ENCODE assay signal across 8 cellular contexts in genomic region chr16:715448-716249, GRCh38. TPM values are rescaled to one million over a fixed set of nuclear protein-coding genes. Genes with fewer than 3 reads are reported as not detected.
DNase-seq lines count a peak whose midpoint lies in the region; FAIRE-seq and TF ChIP-seq lines count a peak whose summit lies in the region.

No MANE protein-coding gene starts in this region.

- H3K4me3 ChIP-seq in HUES64 (ENCODE audit: low read length) = peak overlapping the region; percentile 66
- H3K4me3 ChIP-seq in astrocyte of the spinal cord (ENCODE audit: low read depth, low read length) = peak overlapping the region; percentile 47
- peak overlapping the region; percentile 29 for H3K4me3 ChIP-seq in lower leg skin (ENCODE audit: low read depth, poor library complexity, severe bottlenecking)
- peak overlapping the region; percentile 55 to 83 (median 68) for H3K4me3 ChIP-seq in transverse colon

- H3K36me3 ChIP-seq in HUES64 (ENCODE audit: insufficient read depth, low read length) (no peaks in the 10 kb centered on the region), transverse colon (no peaks in the 10 kb centered on the region)

- H3K27me3 Mint-ChIP-seq in activated naive CD4-positive, alpha-beta T cell treated with anti-CD3 and anti-CD28 coated beads, Interleukin-2, amount 50 U/mL, for 24 hours = peaks cover 4% of the 10 kb centered on the region

- H3K4me1 ChIP-seq in HUES64 (ENCODE audit: insufficient read depth, low read length) (peaks cover 18% of the 10 kb centered on the region; the same call in 1 of the 2 replicates), transverse colon (peaks cover 23 to 56% (median 44%) of the 10 kb centered on the region in 4 donors)

- no peak overlapping the region for H3K27ac Mint-ChIP-seq in activated naive CD4-positive, alpha-beta T cell treated with anti-CD3 and anti-CD28 coated beads, Interleukin-2, amount 50 U/mL, for 24 hours

- 4% methylated on average over 78 of the region's 79 CpGs for WGBS in HUES64
- WGBS in lower leg skin, 2 donors = 2 to 10% methylated on average over 3 to 44 of the region's 79 CpGs
- WGBS in transverse colon (ENCODE audit: low coverage in 1 of 2), 2 donors = 5% methylated on average over 15 of the region's 79 CpGs; no CpG with 5 or more reads in 1 of the 2 donors

- in situ Hi-C loops in astrocyte of the spinal cord (cut with HindIII; ENCODE audit: low sequenced_read_pairs) (no loop called here), transverse colon (cut with MboI; ENCODE audit: low pct_ligation_motif_present in 1 of 4, low pct_unique_long_range_greater_than_20kb in 1 of 4, low sequenced_read_pairs in 3 of 4) (loop anchor here in 1 of 4 donors (10.0 kb wide), 1 partner anchor 69 kb away; the partner anchor contains the start of genes CHTF18 and RPUSD1)

- no peak for TF ChIP-seq CTCF in astrocyte of the spinal cord (IDR thresholded peaks at IDR 0.05; ENCODE audit: low read depth, low read length)
- no peak for TF ChIP-seq CTCF in lower leg skin (IDR thresholded peaks at IDR 0.05)
- TF ChIP-seq CTCF in transverse colon (IDR thresholded peaks at IDR 0.05) = no peak

- H3K27ac ChIP-seq in HUES64 (ENCODE audit: low read depth, low read length) (no peak overlapping the region), transverse colon (peak overlapping the region in 3 of 4 donors; percentile 54 to 66 (median 58))

- H3K4me1 Mint-ChIP-seq in activated naive CD4-positive, alpha-beta T cell treated with anti-CD3 and anti-CD28 coated beads, Interleukin-2, amount 50 U/mL, for 24 hours = peaks cover 15% of the 10 kb centered on the region

- H3K9me3 ChIP-seq in HUES64 (ENCODE audit: insufficient read depth, low read depth, low read length) = no peaks in the 10 kb centered on the region
- H3K9me3 ChIP-seq in transverse colon = no peaks in the 10 kb centered on the region

- H3K27me3 ChIP-seq in HUES64 (ENCODE audit: insufficient read depth, low read length) (peaks cover 45% of the 10 kb centered on the region), transverse colon (peaks cover 46% of the 10 kb centered on the region)

- FAIRE-seq in GM19239 (lab: Jason Lieb, UNC) = no peak

- no peak for DNase-seq in activated naive CD4-positive, alpha-beta T cell treated with anti-CD3 and anti-CD28 coated beads, Interleukin-2, amount 50 U/mL, for 16 hours
- DNase-seq in astrocyte of the spinal cord (ENCODE audit: low read depth, low spot score) (no peak), lower leg skin (ENCODE audit: low spot score in 2 of 2) (no peak), transverse colon (no peak), GM19239 (ENCODE audit: insufficient read length, low spot score) (no peak), MV-4-11 (lab: John Stamatoyannopoulos, UW) (no peak)

- intact Hi-C loops in lower leg skin (cut with DNase I; ENCODE audit: low total_unique reads) = loop anchor here (10.0 kb wide), 1 partner anchor 379 kb away; the partner anchor contains the start of gene C1QTNF8
- intact Hi-C loops in transverse colon (cut with DNase I; ENCODE audit: low total_unique reads) = no loop called here

- H3K36me3 Mint-ChIP-seq in activated naive CD4-positive, alpha-beta T cell treated with anti-CD3 and anti-CD28 coated beads, Interleukin-2, amount 50 U/mL, for 24 hours = no peaks in the 10 kb centered on the region

- TF ChIP-seq POLR2A in lower leg skin (IDR thresholded peaks at IDR 0.05) (no peak), transverse colon (IDR thresholded peaks at IDR 0.05) (no peak)

- H3K9ac ChIP-seq in HUES64 (ENCODE audit: low read depth, low read length) = peak overlapping the region; percentile 57

- H3K4me3 Mint-ChIP-seq in activated naive CD4-positive, alpha-beta T cell treated with anti-CD3 and anti-CD28 coated beads, Interleukin-2, amount 50 U/mL, for 24 hours = peak overlapping the region; percentile 66

- no peaks in the 10 kb centered on the region for H3K9me3 Mint-ChIP-seq in activated naive CD4-positive, alpha-beta T cell treated with anti-CD3 and anti-CD28 coated beads, Interleukin-2, amount 50 U/mL, for 24 hours

- no peak for TF ChIP-seq EP300 in transverse colon (IDR thresholded peaks at IDR 0.05; ENCODE audit: low read depth)

RNA-seq across cellular contexts. Expression of gene METRN, which starts 0.7 kb away (rescaled TPM):
- polyA plus RNA-seq in HUES64 (2013, experiment 1 of 2) = 26.8 TPM
- 45.5 TPM for polyA plus RNA-seq in HUES64 (2013, experiment 2 of 2)
- 10 to 100 TPM; 24.2 to 48.4 (median 36.0) TPM for total RNA-seq in lower leg skin
- total RNA-seq in transverse colon = 10 to 100 TPM in 3 of 4 donors, 1 to 10 TPM in 1; 4.9 to 47.2 (median 35.2) TPM

RNA-seq across cellular contexts. Expression of gene ANTKMT, which starts 5.3 kb away (rescaled TPM):
- polyA plus RNA-seq in HUES64 (2013, experiment 1 of 2) = 20.7 TPM
- 13.6 TPM for polyA plus RNA-seq in HUES64 (2013, experiment 2 of 2)
- total RNA-seq in lower leg skin (10 to 100 TPM; 24.9 to 42.4 (median 32.1) TPM), transverse colon (10 to 100 TPM; 19.7 to 53.0 (median 38.2) TPM)

RNA-seq across cellular contexts. Expression of gene FBXL16, which starts 10.0 kb away (rescaled TPM):
- polyA plus RNA-seq in HUES64 (2013, experiment 1 of 2) = 1.4 TPM
- 2.8 TPM for polyA plus RNA-seq in HUES64 (2013, experiment 2 of 2)
- total RNA-seq in lower leg skin = 10 to 100 TPM; 18.3 to 33.6 (median 25.2) TPM
- 1 to 10 TPM in 2 of 4 donors, under 1 TPM in 1, not detected in 1; 0.60 to 3.5 (median 1.6) TPM for total RNA-seq in transverse colon

RNA-seq across cellular contexts. Expression of gene CCDC78, which starts 10.6 kb away (rescaled TPM):
- polyA plus RNA-seq in HUES64 (2013, experiment 1 of 2) = 2.5 TPM
- 2.6 TPM for polyA plus RNA-seq in HUES64 (2013, experiment 2 of 2)
- total RNA-seq in lower leg skin = under 1 TPM in 2 of 4 donors, not detected in 2; 0.52 to 0.55 TPM
- 10 to 100 TPM in 1 of 4 donors, 1 to 10 TPM in 1, under 1 TPM in 2; 0.40 to 24.3 (median 0.98) TPM for total RNA-seq in transverse colon

RNA-seq across cellular contexts. Expression of gene HAGHL, which starts 11.3 kb away (rescaled TPM):
- 4.1 TPM for polyA plus RNA-seq in HUES64 (2013, experiment 1 of 2)
- polyA plus RNA-seq in HUES64 (2013, experiment 2 of 2) = 8.7 TPM
- total RNA-seq in lower leg skin (1 to 10 TPM; 4.5 to 6.3 (median 6.0) TPM), transverse colon (10 to 100 TPM in 1 of 4 donors, 1 to 10 TPM in 3; 1.2 to 12.3 (median 5.5) TPM)

Comparison
In these comparisons a context has a peak if more than half of its experiments do, and no peak if none do; other contexts are left out.
1. RNA of gene FBXL16, which starts 10.0 kb away (total RNA-seq): 18.3 to 33.6 TPM in lower leg skin; 0.60 to 3.5 TPM in transverse colon; every median in the first group is over 4 times any median in the second.
2. Peak in every context shown above with its lines, with median percentiles within 50 percentile points of each other: H3K4me3 ChIP-seq.